1 cellular context compared by ENCODE assay signal in the genomic region with DNA sequence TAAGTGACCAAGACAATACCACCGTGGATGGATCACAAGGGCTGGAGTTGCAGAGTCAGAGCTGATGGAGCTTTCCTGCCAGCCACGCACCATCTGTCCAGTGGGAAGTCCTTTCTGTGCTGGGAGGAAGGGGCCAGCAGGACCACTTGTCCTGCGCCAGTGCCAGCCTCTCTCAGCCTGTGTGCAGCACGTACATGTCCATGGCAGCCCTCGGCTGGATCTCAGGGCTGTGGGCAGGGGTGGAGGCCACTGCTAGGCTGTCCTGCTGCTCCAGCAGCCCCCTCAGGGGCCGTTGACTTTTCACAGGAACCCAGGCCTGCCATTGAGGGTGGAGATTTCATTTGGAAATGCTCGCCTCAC.
TF ChIP-seq lines count a peak whose summit lies in the region.

No MANE protein-coding gene starts in this region.

TF ChIP-seq in WTC11, 78 proteins besides CTCF, POLR2A, EP300 and RAD21 (continued from another document):
- TF ChIP-seq ATF3 (CRISPR knock-in tag; conservative IDR thresholded peaks at IDR 0.05), result no peak
- no peak for TF ChIP-seq ATF1 (CRISPR knock-in tag; IDR thresholded peaks at IDR 0.05)
- TF ChIP-seq ZNF512 (CRISPR knock-in tag; IDR thresholded peaks at IDR 0.05; ENCODE audit: borderline replicate concordance), result no peak
- no peak for TF ChIP-seq ZNF219 (CRISPR knock-in tag; IDR thresholded peaks at IDR 0.05; ENCODE audit: borderline replicate concordance)
- TF ChIP-seq HMGA2 (CRISPR knock-in tag; IDR thresholded peaks at IDR 0.05), result no peak
- no peak for TF ChIP-seq PREB (CRISPR knock-in tag; IDR thresholded peaks at IDR 0.05; ENCODE audit: borderline replicate concordance)
